20 cellular contexts compared by ENCODE assay signal in genomic region chr5:59620535-59621212, GRCh38.
DNase-seq lines count a peak whose midpoint lies in the region; ATAC-seq and TF ChIP-seq lines count a peak whose summit lies in the region.
"Had no signal": no experiment of that assay in that cellular context is flagged by ENCODE, and none has a peak within 500 bp of the region (broad histone marks: within the 10 kb centered on the region; RNA-seq: fewer than 3 reads in every experiment).

No MANE protein-coding gene starts in this region.

- no peaks in the 10 kb centered on the region for H3K9me2 ChIP-seq in OCI-LY7 (ENCODE audit: insufficient read depth, low read length)

- peak overlapping the region; percentile 66 to 92 (median 83) for H3K27ac Mint-ChIP-seq in naive B cell
- H3K27ac Mint-ChIP-seq: brain; CD4-positive, alpha-beta memory T cell; dendritic cell treated with granulocyte-macrophage colony-stimulating factor and Interleukin-4, amounts not matched to agents 40 ng/mL and 50 ng/mL, for 4 days; naive thymus-derived CD4-positive, alpha-beta T cell; T-helper 1 cell treated with Interleukin-12 subunit alpha and Interleukin-12 subunit beta and Interleukin-4 antibody, amounts not matched to agents 30 μg/mL and 1 μg/mL, for 36 hours had no signal

- peak; percentile 8 for DNase-seq in OCI-LY7 (ENCODE audit: low spot score)
- peak; percentile 15 for DNase-seq in naive B cell
- DNase-seq in mucosa of descending colon = no peak
- DNase-seq in RKO (ENCODE audit: low spot score) = no peak
- DNase-seq in NCI-H146 treated with DMSO at 0.1 percent for 48 hours (lab: John Stamatoyannopoulos, UW; ENCODE audit: unreplicated experiment) = no peak
- DNase-seq in posterior cingulate gyrus = no peak
- DNase-seq: activated CD4-positive, CD25-positive, alpha-beta regulatory T cell; activated gamma-delta T cell treated with Interleukin-2 at 50 U/mL for 16 hours; CD4-positive, alpha-beta memory T cell; H9; left lung; naive thymus-derived CD4-positive, alpha-beta T cell; NCI-H2029; NCI-H526; stimulated activated CD4-positive, alpha-beta T cell treated with anti-CD3 and anti-CD28 coated beads, Interleukin-15, amount 100 ng/mL, for 24 hours had no signal

- CTCF ChIA-PET in OCI-LY7 (lab: Charles Lee; ENCODE audit: unreplicated experiment) = no interaction called here

- no TSS peak for BruUV-seq in OCI-LY7 (replicated peaks; lab: Mats Ljungman, UMichigan)

- H3K4me1 ChIP-seq in OCI-LY7 (ENCODE audit: insufficient read depth, low read length, poor library complexity, severe bottlenecking) (peaks cover 20% of the 10 kb centered on the region), mucosa of descending colon (ENCODE audit: low read depth) (no peaks in the 10 kb centered on the region)
- H3K4me1 ChIP-seq: left lung had no signal

- intact Hi-C loops in OCI-LY7 (cut with micrococcal nuclease; ENCODE audit: unreplicated experiment) (no loop called here), mucosa of descending colon (cut with DNase I, micrococcal nuclease) (no loop called here), posterior cingulate gyrus (cut with DNase I) (no loop called here)

- TF ChIP-seq CTCF in OCI-LY7 (conservative IDR thresholded peaks at IDR 0.05; ENCODE audit: low read length) = 0 out of 2 replicates have a peak, but pooled peaks have one; percentile 15
- no peak for TF ChIP-seq CTCF in mucosa of descending colon (IDR thresholded peaks at IDR 0.05)

- POLR2A ChIA-PET in OCI-LY7 (lab: Charles Lee) = interaction anchor here (1.0 to 1.2 kb wide), 3 partner anchors 9 to 19 kb away, joined by 5 to 6 read pairs (median 5); no protein-coding TSS in a partner anchor

- ATAC-seq in GM18502 (IDR thresholded peaks at IDR 0.05; ENCODE audit: poor library complexity, unreplicated experiment) (peak; percentile 66), HG02759 (IDR thresholded peaks at IDR 0.05; ENCODE audit: unreplicated experiment) (peak; percentile 69), naive B cell (ENCODE audit: low read depth in 2 of 2) (peak; percentile 69 to 72), mucosa of descending colon (no peak)
- ATAC-seq: left lung; naive thymus-derived CD4-positive, alpha-beta T cell had no signal

- H3K9me3 ChIP-seq in OCI-LY7 (ENCODE audit: low read length) = no peaks in the 10 kb centered on the region
- H3K9me3 ChIP-seq in mucosa of descending colon = no peaks in the 10 kb centered on the region
- H3K9me3 ChIP-seq: left lung had no signal

- no peaks in the 10 kb centered on the region for H4K20me1 ChIP-seq in OCI-LY7 (ENCODE audit: insufficient read depth, low read length)

- H3K27me3 Mint-ChIP-seq in naive B cell = no peaks in the 10 kb centered on the region
- H3K27me3 Mint-ChIP-seq: CD4-positive, alpha-beta memory T cell; dendritic cell treated with granulocyte-macrophage colony-stimulating factor and Interleukin-4, amounts not matched to agents 40 ng/mL and 50 ng/mL, for 4 days had no signal

- peak overlapping the region; percentile 1 for H3K27ac ChIP-seq in OCI-LY7 (ENCODE audit: low read depth, low read length, poor library complexity, severe bottlenecking)
- H3K27ac ChIP-seq: left lung had no signal

- H3K4me3 Mint-ChIP-seq in naive B cell = peak overlapping the region in 5 of 8 donors; percentile 14 to 65 (median 57)
- H3K4me3 Mint-ChIP-seq: brain; CD4-positive, alpha-beta memory T cell; dendritic cell treated with granulocyte-macrophage colony-stimulating factor and Interleukin-4, amounts not matched to agents 40 ng/mL and 50 ng/mL, for 4 days; H9; naive thymus-derived CD4-positive, alpha-beta T cell; T-helper 1 cell treated with Interleukin-12 subunit alpha and Interleukin-12 subunit beta and Interleukin-4 antibody, amounts not matched to agents 30 μg/mL and 1 μg/mL, for 36 hours had no signal

- H3K4me2 ChIP-seq in OCI-LY7 (ENCODE audit: low read length) = peak overlapping the region; percentile 37

- H3K36me3 Mint-ChIP-seq in naive B cell = peaks cover 3 to 8% of the 10 kb centered on the region in 2 donors
- H3K36me3 Mint-ChIP-seq: brain; CD4-positive, alpha-beta memory T cell; naive thymus-derived CD4-positive, alpha-beta T cell had no signal

- H3K4me3 ChIP-seq in OCI-LY7 (ENCODE audit: low read depth, low read length, poor library complexity, severe bottlenecking) = no peak overlapping the region
- H3K4me3 ChIP-seq in mucosa of descending colon = no peak overlapping the region
- H3K4me3 ChIP-seq: left lung had no signal

- peak overlapping the region; percentile 0; the same call in 1 of the 2 replicates for H2AFZ ChIP-seq in OCI-LY7 (ENCODE audit: low read length)

- H3K36me3 ChIP-seq in OCI-LY7 (ENCODE audit: insufficient read depth, low read length) = no peaks in the 10 kb centered on the region
- no peaks in the 10 kb centered on the region for H3K36me3 ChIP-seq in mucosa of descending colon (ENCODE audit: low read depth)
- H3K36me3 ChIP-seq: left lung had no signal

- H3K79me2 ChIP-seq in OCI-LY7 (ENCODE audit: insufficient read depth, low read depth, low read length) = no peaks in the 10 kb centered on the region

- H3K9me3 Mint-ChIP-seq in naive B cell = peaks cover 0 to 5% (median 2%) of the 10 kb centered on the region in 7 donors
- H3K9me3 Mint-ChIP-seq: brain; dendritic cell treated with granulocyte-macrophage colony-stimulating factor and Interleukin-4, amounts not matched to agents 40 ng/mL and 50 ng/mL, for 4 days had no signal

- peaks cover 22 to 25% (median 25%) of the 10 kb centered on the region in 3 donors for H3K4me1 Mint-ChIP-seq in naive B cell
- H3K4me1 Mint-ChIP-seq: brain; CD4-positive, alpha-beta memory T cell; naive thymus-derived CD4-positive, alpha-beta T cell had no signal

Comparison
In these comparisons a context has a peak if more than half of its experiments do, and no peak if none do; other contexts are left out.
1. DNase-seq: peak in OCI-LY7 (single experiment) and naive B cell (single experiment); none in mucosa of descending colon (0 of 3), RKO (single experiment), NCI-H146 treated with DMSO at 0.1 percent for 48 hours (single experiment) and posterior cingulate gyrus (0 of 10).